In genomic region chr2:226548706-226549105, GRCh38 we compare ENCODE assay signal across 29 cellular contexts.
DNase-seq lines count a peak whose midpoint lies in the region; ATAC-seq and TF ChIP-seq lines count a peak whose summit lies in the region.
"Had no signal": no experiment of that assay in that cellular context is flagged by ENCODE, and none has a peak within 500 bp of the region (broad histone marks: within the 10 kb centered on the region; RNA-seq: fewer than 3 reads in every experiment).

No MANE protein-coding gene starts in this region.

- H3K9me3 ChIP-seq in right atrium auricular region (no peaks in the 10 kb centered on the region), spleen (no peaks in the 10 kb centered on the region)
- H3K9me3 ChIP-seq: BLaER1, colonic mucosa, lower lobe of right lung, tibial artery, vagina had no signal

- intact Hi-C loops in left ventricle myocardium superior (cut with micrococcal nuclease) (no loop called here), spleen (cut with DNase I; ENCODE audit: low total_unique reads) (no loop called here)

- TF ChIP-seq POLR2A in spleen (IDR thresholded peaks at IDR 0.05): no peak

- 70 to 83% (median 75%) methylated on average over 3 of the region's 3 CpGs for WGBS in spleen, 5 donors

- no peaks in the 10 kb centered on the region for H3K36me3 ChIP-seq in right atrium auricular region
- no peaks in the 10 kb centered on the region for H3K36me3 ChIP-seq in spleen
- H3K36me3 ChIP-seq: BLaER1, colonic mucosa, lower lobe of right lung, tibial artery, vagina, WERI-Rb-1 had no signal

- H3K4me1 ChIP-seq in right atrium auricular region (peaks cover 0 to 9% of the 10 kb centered on the region in 2 donors), spleen (no peaks in the 10 kb centered on the region)
- H3K4me1 ChIP-seq: BLaER1, colonic mucosa, lower lobe of right lung, tibial artery had no signal

- H3K27me3 ChIP-seq in right atrium auricular region: no peaks in the 10 kb centered on the region
- H3K27me3 ChIP-seq in spleen (replicated peaks in 1 of 7): no peaks in the 10 kb centered on the region
- H3K27me3 ChIP-seq: BLaER1, colonic mucosa, tibial artery, vagina had no signal

- TF ChIP-seq CTCF in right atrium auricular region (IDR thresholded peaks at IDR 0.05) (no peak), RWPE1 (conservative IDR thresholded peaks at IDR 0.05; ENCODE audit: low read depth) (no peak), spleen (IDR thresholded peaks at IDR 0.05 in 8 of 11, conservative IDR thresholded peaks at IDR 0.05 in 3 of 11) (no peak)

- peak; percentile 18 for ATAC-seq in left ventricle myocardium superior
- ATAC-seq: naive thymus-derived CD8-positive, alpha-beta T cell; sciatic nerve had no signal

- DNase-seq in left ventricle myocardium superior (no peak), right atrium auricular region (ENCODE audit: low spot score) (no peak), NCI-H2171 treated with DMSO at 0.1 percent for 48 hours (lab: John Stamatoyannopoulos, UW) (peak; percentile 34), fibroblast of peridontal ligament (ENCODE audit: extremely low read depth) (peak; percentile 35), RWPE1 (ENCODE audit: low spot score) (no peak), germinal center (ENCODE audit: low spot score) (no peak), spleen (no peak)
- no peak for DNase-seq in activated CD4-positive, alpha-beta T cell treated with anti-CD3 and anti-CD28 coated beads for 4 hours
- DNase-seq: activated CD4-positive, alpha-beta T cell treated with anti-CD3 and anti-CD28 coated beads for 48 hours; activated naive CD8-positive, alpha-beta T cell treated with anti-CD3 and anti-CD28 coated beads for 36 hours; activated T-cell treated with anti-CD3 and anti-CD28 coated beads for 4 hours; anterior cingulate cortex; colonic mucosa; effector CD4-positive, alpha-beta T cell; islet precursor cell; Kasumi-1; lower lobe of right lung; naive thymus-derived CD8-positive, alpha-beta T cell; NCI-H1694; NCI-H510A treated with DMSO at 0.1 percent for 48 hours; SHP77 treated with DMSO at 0.1 percent for 48 hours; stimulated activated CD4-positive, alpha-beta T cell treated with anti-CD3 and anti-CD28 coated beads, Interleukin-4, amount 100 ng/mL, for 24 hours; SW 1271; T1000; tibial artery; WERI-Rb-1 had no signal

- H3K4me3 ChIP-seq in right atrium auricular region (no peak overlapping the region), spleen (no peak overlapping the region)
- H3K4me3 ChIP-seq: BLaER1, colonic mucosa, lower lobe of right lung, tibial artery, vagina had no signal

- POLR2A ChIA-PET in RWPE1 (lab: Yijun Ruan, JAX; ENCODE audit: low non-redundant PET): no interaction called here

- CTCF ChIA-PET in RWPE1 (lab: Yijun Ruan, JAX): interaction anchor here (0.7 kb wide), 1 partner anchor 538 kb away, joined by 3 read pairs; no protein-coding TSS in a partner anchor

- H3K27ac ChIP-seq in right atrium auricular region: peak overlapping the region in 1 of 2 donors; percentile 16
- no peak overlapping the region for H3K27ac ChIP-seq in RWPE1
- H3K27ac ChIP-seq in spleen: no peak overlapping the region
- H3K27ac ChIP-seq: BLaER1, colonic mucosa, lower lobe of right lung, tibial artery, vagina, WERI-Rb-1 had no signal

Comparison
In these comparisons a context has a peak if more than half of its experiments do, and no peak if none do; other contexts are left out.
1. DNase-seq: peak in NCI-H2171 treated with DMSO at 0.1 percent for 48 hours (single experiment) and fibroblast of peridontal ligament (single experiment); none in left ventricle myocardium superior (single experiment), right atrium auricular region (single experiment), RWPE1 (single experiment), germinal center (single experiment), spleen (single experiment) and activated CD4-positive, alpha-beta T cell treated with anti-CD3 and anti-CD28 coated beads for 4 hours (0 of 2).